ENCODE assay signal across 1 cellular context in genomic region chr1:15625224-15625917, GRCh38.
TF ChIP-seq lines count a peak whose summit lies in the region.

No MANE protein-coding gene starts in this region.

TF ChIP-seq in HEK293, 187 proteins besides CTCF, POLR2A, EP300 and RAD21 (continued from another document):
- TF ChIP-seq TCF7L2 (IDR thresholded peaks at IDR 0.05; ENCODE audit: borderline replicate concordance, low read depth, low read length) (no peak), ZNF394 (tag by site-specific recombination; IDR thresholded peaks at IDR 0.05; ENCODE audit: borderline replicate concordance) (peak; percentile 69; the same call in 1 of the 2 replicates)
